ENCODE assay signal across 11 cellular contexts in genomic region chr6:109318328-109318876, GRCh38.
DNase-seq lines count a peak whose midpoint lies in the region; ATAC-seq and TF ChIP-seq lines count a peak whose summit lies in the region.
"Had no signal": no experiment of that assay in that cellular context is flagged by ENCODE, and none has a peak within 500 bp of the region (broad histone marks: within the 10 kb centered on the region; RNA-seq: fewer than 3 reads in every experiment).

No MANE protein-coding gene starts in this region.

- peaks cover 15% of the 10 kb centered on the region for H3K4me1 Mint-ChIP-seq in progenitor cell of endocrine pancreas (ENCODE audit: low read depth)
- peaks cover 11% of the 10 kb centered on the region for H3K4me1 Mint-ChIP-seq in activated CD4-positive, alpha-beta memory T cell treated with anti-CD3 and anti-CD28 coated beads, Interleukin-2, amount 10 ng/mL, durations not matched to agents 7 days and 5 days

- ATAC-seq in GM19452 (IDR thresholded peaks at IDR 0.05; ENCODE audit: unreplicated experiment), result peak; percentile 67
- ATAC-seq in heart left ventricle, result peak; percentile 53 to 83 (median 64)

- peak overlapping the region in 5 of 12 donors; percentile 47 to 55 (median 49) for H3K27ac ChIP-seq in heart left ventricle
- H3K27ac ChIP-seq: uterus had no signal

- no peak overlapping the region for H3K4me3 Mint-ChIP-seq in progenitor cell of endocrine pancreas (ENCODE audit: low read depth)
- no peak overlapping the region for H3K4me3 Mint-ChIP-seq in activated CD4-positive, alpha-beta memory T cell treated with anti-CD3 and anti-CD28 coated beads, Interleukin-2, amount 10 ng/mL, durations not matched to agents 7 days and 5 days
- H3K4me3 Mint-ChIP-seq: H9 had no signal

- H3K27me3 ChIP-seq in heart left ventricle, result no peaks in the 10 kb centered on the region
- H3K27me3 ChIP-seq: uterus had no signal

- H3K27me3 Mint-ChIP-seq in progenitor cell of endocrine pancreas, result no peaks in the 10 kb centered on the region
- H3K27me3 Mint-ChIP-seq in activated CD4-positive, alpha-beta memory T cell treated with anti-CD3 and anti-CD28 coated beads, Interleukin-2, amount 10 ng/mL, durations not matched to agents 7 days and 5 days, result peaks cover 2% of the 10 kb centered on the region

- intact Hi-C loops in heart left ventricle (cut with DNase I), result no loop called here

- no peaks in the 10 kb centered on the region for H3K9me3 Mint-ChIP-seq in progenitor cell of endocrine pancreas (ENCODE audit: low read depth)
- H3K9me3 Mint-ChIP-seq in activated CD4-positive, alpha-beta memory T cell treated with anti-CD3 and anti-CD28 coated beads, Interleukin-2, amount 10 ng/mL, durations not matched to agents 7 days and 5 days, result no peaks in the 10 kb centered on the region
- H3K9me3 Mint-ChIP-seq: H9 had no signal

- H3K27ac Mint-ChIP-seq in progenitor cell of endocrine pancreas, result peak overlapping the region; percentile 58
- no peak overlapping the region for H3K27ac Mint-ChIP-seq in activated CD4-positive, alpha-beta memory T cell treated with anti-CD3 and anti-CD28 coated beads, Interleukin-2, amount 10 ng/mL, durations not matched to agents 7 days and 5 days
- H3K27ac Mint-ChIP-seq: H9 had no signal

- H3K4me3 ChIP-seq in heart left ventricle, result no peak overlapping the region
- H3K4me3 ChIP-seq: uterus had no signal

- TF ChIP-seq CTCF in heart left ventricle (IDR thresholded peaks at IDR 0.05), result no peak
- no peak for TF ChIP-seq CTCF in progenitor cell of endocrine pancreas (IDR thresholded peaks at IDR 0.05; ENCODE audit: unreplicated experiment)

- CTCF ChIA-PET in activated CD4-positive, alpha-beta memory T cell treated with anti-CD3 and anti-CD28 coated beads, Interleukin-2, amount 10 ng/mL, durations not matched to agents 7 days and 5 days (lab: Charles Lee), result no interaction called here

- no peak for TF ChIP-seq POLR2A in heart left ventricle (IDR thresholded peaks at IDR 0.05)

- no peaks in the 10 kb centered on the region for H3K36me3 ChIP-seq in heart left ventricle
- H3K36me3 ChIP-seq: uterus had no signal

- H3K4me1 ChIP-seq in heart left ventricle, result peaks cover 0 to 19% (median 0%) of the 10 kb centered on the region in 12 donors
- H3K4me1 ChIP-seq: uterus had no signal

- no peaks in the 10 kb centered on the region for H3K9me3 ChIP-seq in heart left ventricle
- H3K9me3 ChIP-seq: uterus had no signal

- no peaks in the 10 kb centered on the region for H3K36me3 Mint-ChIP-seq in progenitor cell of endocrine pancreas (ENCODE audit: insufficient read depth)
- H3K36me3 Mint-ChIP-seq in activated CD4-positive, alpha-beta memory T cell treated with anti-CD3 and anti-CD28 coated beads, Interleukin-2, amount 10 ng/mL, durations not matched to agents 7 days and 5 days (ENCODE audit: low read depth), result no peaks in the 10 kb centered on the region

- POLR2A ChIA-PET in activated CD4-positive, alpha-beta memory T cell treated with anti-CD3 and anti-CD28 coated beads, Interleukin-2, amount 10 ng/mL, durations not matched to agents 7 days and 5 days (lab: Charles Lee), result no interaction called here

- DNase-seq in NCI-H2196 (lab: John Stamatoyannopoulos, UW; ENCODE audit: unreplicated experiment), result peak; percentile 90
- no peak for DNase-seq in heart left ventricle
- no peak for DNase-seq in progenitor cell of endocrine pancreas (ENCODE audit: low spot score, unreplicated experiment)
- DNase-seq in activated CD4-positive, alpha-beta memory T cell treated with anti-CD3 and anti-CD28 coated beads, Interleukin-2, amount 10 ng/mL, durations not matched to agents 7 days and 5 days, result no peak
- DNase-seq in hepatic stellate cell (ENCODE audit: low spot score), result no peak
- no peak for DNase-seq in T-helper 9 cell
- DNase-seq in OCI-M1 (lab: John Stamatoyannopoulos, UW), result no peak
- DNase-seq: H9, NCI-H2227 treated with DMSO at 0.1 percent for 48 hours, uterus had no signal

- 48 to 70% (median 65%) methylated on average over 11 of the region's 11 CpGs for WGBS in heart left ventricle, 4 donors
